Comparison of ENCODE assay signal across 1 cellular context in genomic region chr6:42942444-42942843, GRCh38.
TF ChIP-seq lines count a peak whose summit lies in the region.

No MANE protein-coding gene starts in this region.

TF ChIP-seq in GM23338, 12 proteins besides CTCF, POLR2A, EP300 and RAD21:
- TF ChIP-seq ZNF462 (CRISPR knock-in tag; IDR thresholded peaks at IDR 0.05) = no peak
- TF ChIP-seq EZH2 (IDR thresholded peaks at IDR 0.05; ENCODE audit: low read depth, unreplicated experiment) = no peak
- no peak for TF ChIP-seq NANOG (IDR thresholded peaks at IDR 0.05; ENCODE audit: borderline replicate concordance)
- TF ChIP-seq ETS1 (IDR thresholded peaks at IDR 0.05) = no peak
- no peak for TF ChIP-seq ZNF331 (CRISPR knock-in tag; IDR thresholded peaks at IDR 0.05; ENCODE audit: low read depth)
- no peak for TF ChIP-seq STAT1 (IDR thresholded peaks at IDR 0.05; ENCODE audit: unreplicated experiment)
- TF ChIP-seq ZNF114 (CRISPR knock-in tag; IDR thresholded peaks at IDR 0.05) = no peak
- TF ChIP-seq POLR2AphosphoS5 (IDR thresholded peaks at IDR 0.05; ENCODE audit: low read depth) = no peak
- TF ChIP-seq JUNB (IDR thresholded peaks at IDR 0.05; ENCODE audit: unreplicated experiment) = no peak
- TF ChIP-seq EZH2phosphoT487 (IDR thresholded peaks at IDR 0.05; ENCODE audit: unreplicated experiment) = no peak
- no peak for TF ChIP-seq CREB1 (CRISPR knock-in tag; IDR thresholded peaks at IDR 0.05; ENCODE audit: low read depth)
- TF ChIP-seq, protein P1, sequence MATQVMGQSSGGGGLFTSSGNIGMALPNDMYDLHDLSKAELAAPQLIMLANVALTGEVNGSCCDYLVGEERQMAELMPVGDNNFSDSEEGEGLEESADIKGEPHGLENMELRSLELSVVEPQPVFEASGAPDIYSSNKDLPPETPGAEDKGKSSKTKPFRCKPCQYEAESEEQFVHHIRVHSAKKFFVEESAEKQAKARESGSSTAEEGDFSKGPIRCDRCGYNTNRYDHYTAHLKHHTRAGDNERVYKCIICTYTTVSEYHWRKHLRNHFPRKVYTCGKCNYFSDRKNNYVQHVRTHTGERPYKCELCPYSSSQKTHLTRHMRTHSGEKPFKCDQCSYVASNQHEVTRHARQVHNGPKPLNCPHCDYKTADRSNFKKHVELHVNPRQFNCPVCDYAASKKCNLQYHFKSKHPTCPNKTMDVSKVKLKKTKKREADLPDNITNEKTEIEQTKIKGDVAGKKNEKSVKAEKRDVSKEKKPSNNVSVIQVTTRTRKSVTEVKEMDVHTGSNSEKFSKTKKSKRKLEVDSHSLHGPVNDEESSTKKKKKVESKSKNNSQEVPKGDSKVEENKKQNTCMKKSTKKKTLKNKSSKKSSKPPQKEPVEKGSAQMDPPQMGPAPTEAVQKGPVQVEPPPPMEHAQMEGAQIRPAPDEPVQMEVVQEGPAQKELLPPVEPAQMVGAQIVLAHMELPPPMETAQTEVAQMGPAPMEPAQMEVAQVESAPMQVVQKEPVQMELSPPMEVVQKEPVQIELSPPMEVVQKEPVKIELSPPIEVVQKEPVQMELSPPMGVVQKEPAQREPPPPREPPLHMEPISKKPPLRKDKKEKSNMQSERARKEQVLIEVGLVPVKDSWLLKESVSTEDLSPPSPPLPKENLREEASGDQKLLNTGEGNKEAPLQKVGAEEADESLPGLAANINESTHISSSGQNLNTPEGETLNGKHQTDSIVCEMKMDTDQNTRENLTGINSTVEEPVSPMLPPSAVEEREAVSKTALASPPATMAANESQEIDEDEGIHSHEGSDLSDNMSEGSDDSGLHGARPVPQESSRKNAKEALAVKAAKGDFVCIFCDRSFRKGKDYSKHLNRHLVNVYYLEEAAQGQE (IDR thresholded peaks at IDR 0.05; ENCODE audit: unreplicated experiment) = no peak
TF ChIP-seq in GM23338: peak in this region for 0.
